25 cellular contexts compared by ENCODE assay signal in genomic region chr5:35794688-35795375, GRCh38.
A peak's percentile ranks its signal among the peaks of the same experiment; 100 is the strongest.
DNase-seq lines count a peak whose midpoint lies in the region; ATAC-seq and TF ChIP-seq lines count a peak whose summit lies in the region.
"Had no signal": no experiment of that assay in that cellular context is flagged by ENCODE, and none has a peak within 500 bp of the region (broad histone marks: within the 10 kb centered on the region; RNA-seq: fewer than 3 reads in every experiment).

No MANE protein-coding gene starts in this region.

- H2AK5ac ChIP-seq in mesendoderm (ENCODE audit: low read length): no peak overlapping the region

- CTCF ChIA-PET in CD4-positive, alpha-beta memory T cell (lab: Charles Lee; ENCODE audit: partially characterized antibody): interaction anchor here (0.9 to 3.8 kb wide), 12 partner anchors 9 to 143 kb away, joined by 3 to 38 read pairs (median 4); partner anchors contain the start of gene IL7R

- TF ChIP-seq CTCF in DND-41 (IDR thresholded peaks at IDR 0.05; ENCODE audit: borderline replicate concordance, extremely low read depth, low read length, poor library complexity, severe bottlenecking): no peak

- H3K27ac ChIP-seq in CD4-positive, alpha-beta memory T cell (ENCODE audit: low read depth, low read length): peak overlapping the region; percentile 12
- H3K27ac ChIP-seq in DND-41 (ENCODE audit: low read length): peak overlapping the region; percentile 27
- no peak overlapping the region for H3K27ac ChIP-seq in mesendoderm (ENCODE audit: low read depth, low read length)
- H3K27ac ChIP-seq: adrenal gland, breast epithelium, SK-N-MC had no signal

- peaks cover 2 to 5% of the 10 kb centered on the region in 2 donors for H3K36me3 Mint-ChIP-seq in CD4-positive, alpha-beta memory T cell
- H3K36me3 Mint-ChIP-seq in activated T-helper 1 cell treated with anti-CD3 and anti-CD28 coated beads, Interleukin-12 subunit alpha, Interleukin-12 subunit beta, Interleukin-2, Interleukin-4 antibody, amounts not matched to agents 30 ng/mL and 10 ng/mL and 1 ng/mL, durations not matched to agents 14 hours and 24 hours and 36 hours (ENCODE audit: low read depth): peaks cover 8% of the 10 kb centered on the region

- H3K4me3 ChIP-seq in CD4-positive, alpha-beta memory T cell (ENCODE audit: low read length in 2 of 2): peak overlapping the region in 1 of 2 donors; percentile 22
- H3K4me3 ChIP-seq in DND-41 (ENCODE audit: low read depth in 1 of 2, low read length in 2 of 2): no peak overlapping the region
- H3K4me3 ChIP-seq in mesendoderm (ENCODE audit: low read length): no peak overlapping the region
- H3K4me3 ChIP-seq: adrenal gland, breast epithelium, SK-N-MC, skin epidermis had no signal

- H4K20me1 ChIP-seq in DND-41 (ENCODE audit: insufficient read depth, low read length): no peaks in the 10 kb centered on the region

- H3K27me3 Mint-ChIP-seq in CD4-positive, alpha-beta memory T cell: no peaks in the 10 kb centered on the region
- H3K27me3 Mint-ChIP-seq in activated T-helper 1 cell treated with anti-CD3 and anti-CD28 coated beads, Interleukin-12 subunit alpha, Interleukin-12 subunit beta, Interleukin-2, Interleukin-4 antibody, amounts not matched to agents 30 ng/mL and 10 ng/mL and 1 ng/mL, durations not matched to agents 14 hours and 24 hours and 36 hours (ENCODE audit: insufficient read depth): no peaks in the 10 kb centered on the region

- no peak for ATAC-seq in DND-41 (ENCODE audit: insufficient read depth, low read depth)
- ATAC-seq: left colon had no signal

- H3K9me3 Mint-ChIP-seq in CD4-positive, alpha-beta memory T cell: peaks cover 0 to 4% (median 0%) of the 10 kb centered on the region in 8 donors
- H3K9me3 Mint-ChIP-seq in activated T-helper 1 cell treated with anti-CD3 and anti-CD28 coated beads, Interleukin-12 subunit alpha, Interleukin-12 subunit beta, Interleukin-2, Interleukin-4 antibody, amounts not matched to agents 30 ng/mL and 10 ng/mL and 1 ng/mL, durations not matched to agents 14 hours and 24 hours and 36 hours: no peaks in the 10 kb centered on the region
- H3K9me3 Mint-ChIP-seq: neural crest cell had no signal

- peaks cover 57 to 92% (median 78%) of the 10 kb centered on the region in 4 donors for H3K4me1 Mint-ChIP-seq in CD4-positive, alpha-beta memory T cell
- H3K4me1 Mint-ChIP-seq in activated T-helper 1 cell treated with anti-CD3 and anti-CD28 coated beads, Interleukin-12 subunit alpha, Interleukin-12 subunit beta, Interleukin-2, Interleukin-4 antibody, amounts not matched to agents 30 ng/mL and 10 ng/mL and 1 ng/mL, durations not matched to agents 14 hours and 24 hours and 36 hours (ENCODE audit: low read depth): peaks cover 80% of the 10 kb centered on the region

- peaks cover 88% of the 10 kb centered on the region for H3K4me1 ChIP-seq in CD4-positive, alpha-beta memory T cell (ENCODE audit: insufficient read depth, low read length)
- H3K4me1 ChIP-seq in DND-41 (ENCODE audit: insufficient read depth, low read length): peaks cover 39% of the 10 kb centered on the region
- H3K4me1 ChIP-seq in mesendoderm (ENCODE audit: control insufficient read depth, low read depth, low read length): no peaks in the 10 kb centered on the region
- H3K4me1 ChIP-seq: adrenal gland, breast epithelium had no signal

- no peak overlapping the region for H2BK5ac ChIP-seq in mesendoderm (ENCODE audit: low read length)

- H3K56ac ChIP-seq in mesendoderm (ENCODE audit: low read length): no peak overlapping the region

- H4K8ac ChIP-seq in mesendoderm (ENCODE audit: low read depth, low read length): no peak overlapping the region

- H3K79me1 ChIP-seq in mesendoderm (ENCODE audit: low read length): no peaks in the 10 kb centered on the region

- no peaks in the 10 kb centered on the region for H3K79me2 ChIP-seq in DND-41 (ENCODE audit: insufficient read depth, low read length)
- H3K79me2 ChIP-seq in mesendoderm (ENCODE audit: control insufficient read depth, insufficient read depth, low read length): no peaks in the 10 kb centered on the region

- H3K9ac ChIP-seq in DND-41 (ENCODE audit: low read depth, low read length) (no peak overlapping the region), mesendoderm (ENCODE audit: low read length) (no peak overlapping the region)

- intact Hi-C loops in CD4-positive, alpha-beta memory T cell (cut with micrococcal nuclease): loop anchor here (1.0 kb wide), 2 partner anchors 8 to 9 kb away; no protein-coding TSS in a partner anchor
- intact Hi-C loops in activated T-helper 1 cell treated with anti-CD3 and anti-CD28 coated beads, Interleukin-12 subunit alpha, Interleukin-12 subunit beta, Interleukin-2, Interleukin-4 antibody, amounts not matched to agents 30 ng/mL and 10 ng/mL and 1 ng/mL, durations not matched to agents 14 hours and 24 hours and 36 hours (cut with micrococcal nuclease): loop anchor here (1.0 to 10.0 kb wide), 6 partner anchors 10 to 1927 kb away; partner anchors contain the start of gene DNAJC21

- H3K4ac ChIP-seq in mesendoderm (ENCODE audit: low read depth, low read length): no peak overlapping the region

- no peaks in the 10 kb centered on the region for H3K27me3 ChIP-seq in CD4-positive, alpha-beta memory T cell (ENCODE audit: insufficient read depth, low read length)
- H3K27me3 ChIP-seq in DND-41 (ENCODE audit: insufficient read depth, low read length, poor library complexity) (no peaks in the 10 kb centered on the region), mesendoderm (ENCODE audit: insufficient read depth, low read length, poor library complexity) (no peaks in the 10 kb centered on the region)
- H3K27me3 ChIP-seq: adrenal gland, breast epithelium had no signal

- no peak overlapping the region for H2BK15ac ChIP-seq in mesendoderm (replicated peaks; ENCODE audit: low read depth)

- H3K9me3 ChIP-seq in CD4-positive, alpha-beta memory T cell (ENCODE audit: control insufficient read depth in 1 of 2, low read length in 2 of 2): no peaks in the 10 kb centered on the region
- no peaks in the 10 kb centered on the region for H3K9me3 ChIP-seq in DND-41 (ENCODE audit: insufficient read depth, low read length, severe bottlenecking)
- H3K9me3 ChIP-seq: adrenal gland, breast epithelium had no signal

- H2AFZ ChIP-seq in DND-41 (ENCODE audit: low read depth, low read length): no peak overlapping the region

- H3K27ac Mint-ChIP-seq in CD4-positive, alpha-beta memory T cell: peak overlapping the region; percentile 84 to 97 (median 89)
- H3K27ac Mint-ChIP-seq in activated T-helper 1 cell treated with anti-CD3 and anti-CD28 coated beads, Interleukin-12 subunit alpha, Interleukin-12 subunit beta, Interleukin-2, Interleukin-4 antibody, amounts not matched to agents 30 ng/mL and 10 ng/mL and 1 ng/mL, durations not matched to agents 14 hours and 24 hours and 36 hours: peak overlapping the region; percentile 87

- H3K36me3 ChIP-seq in CD4-positive, alpha-beta memory T cell (ENCODE audit: insufficient read depth, low read length): no peaks in the 10 kb centered on the region
- H3K36me3 ChIP-seq in DND-41 (ENCODE audit: insufficient read depth, low read length): no peaks in the 10 kb centered on the region
- no peaks in the 10 kb centered on the region for H3K36me3 ChIP-seq in mesendoderm (ENCODE audit: control insufficient read depth, insufficient read depth, low read length)
- H3K36me3 ChIP-seq: adrenal gland, breast epithelium had no signal

- no peak overlapping the region for H3K4me2 ChIP-seq in DND-41 (ENCODE audit: insufficient read depth, low read length)
- H3K4me2 ChIP-seq in mesendoderm (ENCODE audit: low read length): no peak overlapping the region

- POLR2A ChIA-PET in CD4-positive, alpha-beta memory T cell (lab: Charles Lee; ENCODE audit: partially characterized antibody): interaction anchor here (0.9 to 27.7 kb wide), 15 partner anchors 9 to 130 kb away, joined by 3 to 1081 read pairs (median 21); partner anchors contain the start of gene IL7R

- H2BK120ac ChIP-seq in mesendoderm (ENCODE audit: low read depth, low read length): no peak overlapping the region

- H3K4me3 Mint-ChIP-seq in CD4-positive, alpha-beta memory T cell: peak overlapping the region; percentile 33 to 89 (median 60)
- H3K4me3 Mint-ChIP-seq in activated T-helper 1 cell treated with anti-CD3 and anti-CD28 coated beads, Interleukin-12 subunit alpha, Interleukin-12 subunit beta, Interleukin-2, Interleukin-4 antibody, amounts not matched to agents 30 ng/mL and 10 ng/mL and 1 ng/mL, durations not matched to agents 14 hours and 24 hours and 36 hours: peak overlapping the region; percentile 9
- H3K4me3 Mint-ChIP-seq: neural crest cell had no signal

- WGBS in mesendoderm (ENCODE audit: extremely low coverage, insufficient coverage, low lambda C conversion rate): no CpG with 5 or more reads among the region's 8 CpGs

- peak overlapping the region; percentile 39 for H3K18ac ChIP-seq in mesendoderm (ENCODE audit: low read length)

- no peak overlapping the region for H4K5ac ChIP-seq in mesendoderm (ENCODE audit: low read length)

- no peak overlapping the region for H3K23ac ChIP-seq in mesendoderm (ENCODE audit: low read length)

- DNase-seq in CD4-positive, alpha-beta memory T cell: no peak
- no peak for DNase-seq in DND-41
- no peak for DNase-seq in activated T-helper 1 cell treated with anti-CD3 and anti-CD28 coated beads, Interleukin-12 subunit alpha, Interleukin-12 subunit beta, Interleukin-2, Interleukin-4 antibody, amounts not matched to agents 30 ng/mL and 10 ng/mL and 1 ng/mL, durations not matched to agents 14 hours and 24 hours and 36 hours (ENCODE audit: low spot score)
- no peak for DNase-seq in mesendoderm
- no peak for DNase-seq in COR-L47 (lab: John Stamatoyannopoulos, UW)
- DNase-seq in NCI-H2029 (lab: John Stamatoyannopoulos, UW): no peak
- DNase-seq in middle frontal gyrus (ENCODE audit: extremely low spot score, low spot score): no peak
- DNase-seq: activated CD8-positive, alpha-beta memory T cell treated with anti-CD3 and anti-CD28 coated beads, Interleukin-2, amount 50 U/mL, for 48 hours; adrenal gland; AML-193; cortex of kidney; EL; HCEC 1CT; left colon; mesenchymal stem cell; NCI-H1105; NCI-H510A treated with DMSO at 0.1 percent for 48 hours; NK-92 treated with Interleukin-12 subunit alpha and Interleukin-12 subunit beta, amount 100 ng/mL, for 24 hours; stimulated activated CD4-positive, alpha-beta T cell treated with anti-CD3 and anti-CD28 coated beads, Interleukin-2, amount 100 ng/mL, for 24 hours; stimulated activated naive CD4-positive, alpha-beta T cell; trophoblast cell had no signal
